16 cellular contexts compared by ENCODE assay signal in genomic region chr15:47466357-47466756, GRCh38.
A peak's percentile ranks its signal among the peaks of the same experiment; 100 is the strongest.
DNase-seq lines count a peak whose midpoint lies in the region; ATAC-seq, FAIRE-seq and TF ChIP-seq lines count a peak whose summit lies in the region.
"Had no signal": no experiment of that assay in that cellular context is flagged by ENCODE, and none has a peak within 500 bp of the region (broad histone marks: within the 10 kb centered on the region; RNA-seq: fewer than 3 reads in every experiment).

No MANE protein-coding gene starts in this region.

- DNase-seq in HTR-8/SVneo (ENCODE audit: insufficient read length, low spot score) (peak; percentile 3), amniotic epithelial cell (ENCODE audit: low read depth) (peak; percentile 81), fibroblast of villous mesenchyme (ENCODE audit: low read depth) (peak; percentile 16), stromal cell of bone marrow (ENCODE audit: low read depth) (peak; percentile 17)
- DNase-seq: activated effector memory CD4-positive, alpha-beta T cell treated with anti-CD3 and anti-CD28 coated beads, Interleukin-2, amount 50 U/mL, for 16 hours; CD4-positive, CD25-positive, alpha-beta regulatory T cell; glutamatergic neuron; H7; NCI-H1930; NCI-H524; pancreas; stimulated activated CD4-positive, alpha-beta T cell treated with anti-CD3 and anti-CD28 coated beads, Interleukin-12 subunit alpha, Interleukin-12 subunit beta, amount 100 ng/mL, for 4 hours had no signal

- ATAC-seq in GM21360 (IDR thresholded peaks at IDR 0.05; ENCODE audit: unreplicated experiment) = no peak
- ATAC-seq in HG03108 (IDR thresholded peaks at IDR 0.05; ENCODE audit: unreplicated experiment) = no peak
- ATAC-seq in HG02588 (IDR thresholded peaks at IDR 0.05; ENCODE audit: unreplicated experiment) = no peak
- ATAC-seq: GM12878 had no signal

- TF ChIP-seq CTCF in fibroblast of villous mesenchyme (IDR thresholded peaks at IDR 0.05; ENCODE audit: insufficient read depth, low read depth, low read length) = no peak

- H3K4me3 ChIP-seq in fibroblast of villous mesenchyme (ENCODE audit: low read depth, low read length) = no peak overlapping the region
- H3K4me3 ChIP-seq: GM12878, pancreas had no signal

- FAIRE-seq in HTR-8/SVneo (lab: Jason Lieb, UNC) = no peak
- FAIRE-seq: GM12878, pancreas had no signal

Comparison
In these comparisons a context has a peak if more than half of its experiments do, and no peak if none do; other contexts are left out.
1. DNase-seq: peak in every context shown above with its lines; median percentile 81 in amniotic epithelial cell; 17 in stromal cell of bone marrow; 16 in fibroblast of villous mesenchyme; 3 in HTR-8/SVneo.